In the genomic region with DNA sequence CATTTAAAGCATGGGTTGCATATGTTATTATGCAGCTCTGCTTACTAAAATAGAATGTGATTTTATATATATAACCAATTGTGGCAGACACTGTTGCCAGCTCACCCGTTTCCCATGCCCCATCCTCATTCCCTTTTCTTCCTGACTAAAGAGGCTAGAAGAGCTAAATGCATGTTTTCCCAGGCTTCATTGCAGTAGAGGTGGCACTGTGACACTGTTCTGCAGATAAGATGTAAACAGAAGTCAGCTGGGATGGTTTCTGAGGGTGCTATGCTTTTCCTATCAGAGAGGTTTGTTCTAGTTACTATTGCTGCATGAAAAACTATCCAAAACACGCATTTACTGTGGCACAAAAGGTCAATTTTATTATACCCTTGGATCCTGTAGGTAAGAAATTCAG, we compare ENCODE assay signal across 19 cellular contexts. TPM values are rescaled to one million over a fixed set of nuclear protein-coding genes. Genes with fewer than 3 reads are reported as not detected.
DNase-seq lines count a peak whose midpoint lies in the region; ATAC-seq and TF ChIP-seq lines count a peak whose summit lies in the region.
"Had no signal": no experiment of that assay in that cellular context is flagged by ENCODE, and none has a peak within 500 bp of the region (broad histone marks: within the 10 kb centered on the region; RNA-seq: fewer than 3 reads in every experiment).

No MANE protein-coding gene starts in this region.

- no peaks in the 10 kb centered on the region for H3K9me2 ChIP-seq in Karpas-422 (replicated peaks; ENCODE audit: insufficient read depth, low read length)

- no peak overlapping the region for H2AFZ ChIP-seq in DND-41 (ENCODE audit: low read depth, low read length)
- no peak overlapping the region for H2AFZ ChIP-seq in Karpas-422 (ENCODE audit: low read length)

- H3K27ac Mint-ChIP-seq in activated CD4-positive, alpha-beta T cell treated with anti-CD3 and anti-CD28 coated beads, Interleukin-2, amount 10 ng/mL, durations not matched to agents 24 days and 14 days: no peak overlapping the region
- H3K27ac Mint-ChIP-seq: HFFc6 had no signal

- H3K4me3 ChIP-seq in DND-41 (ENCODE audit: low read depth in 1 of 2, low read length in 2 of 2) (no peak overlapping the region), Karpas-422 (ENCODE audit: low read length) (no peak overlapping the region)
- H3K4me3 ChIP-seq: upper lobe of right lung had no signal

- no peak for DNase-seq in activated CD4-positive, alpha-beta T cell treated with anti-CD3 and anti-CD28 coated beads, Interleukin-2, amount 10 ng/mL, durations not matched to agents 24 days and 14 days
- no peak for DNase-seq in activated CD4-positive, alpha-beta T cell treated with anti-CD3 and anti-CD28 coated beads, Interleukin-2, amount 50 U/mL, for 1 hour
- DNase-seq in DND-41: no peak
- DNase-seq in occipital lobe (lab: John Stamatoyannopoulos, UW): peak; percentile 15
- no peak for DNase-seq in Karpas-422
- DNase-seq in kidney tubule cell (ENCODE audit: low spot score): no peak
- no peak for DNase-seq in A172 (ENCODE audit: low spot score)
- DNase-seq: activated naive CD4-positive, alpha-beta T cell treated with anti-CD3 and anti-CD28 coated beads, Interleukin-2, amount 50 U/mL, for 16 hours; HFFc6; KG1; kidney glomerular epithelial cell; NCI-H1694; NCI-H510A treated with DMSO at 0.1 percent for 48 hours; SW 1271; upper lobe of right lung had no signal

- no peak for TF ChIP-seq CTCF in DND-41 (IDR thresholded peaks at IDR 0.05; ENCODE audit: borderline replicate concordance, extremely low read depth, low read length, poor library complexity, severe bottlenecking)

- intact Hi-C loops in activated CD4-positive, alpha-beta T cell treated with anti-CD3 and anti-CD28 coated beads, Interleukin-2, amount 10 ng/mL, durations not matched to agents 24 days and 14 days (cut with micrococcal nuclease): no loop called here

- H3K4me1 ChIP-seq in DND-41 (ENCODE audit: insufficient read depth, low read length): peaks cover 46% of the 10 kb centered on the region
- H3K4me1 ChIP-seq in Karpas-422 (ENCODE audit: low read length): peaks cover 14% of the 10 kb centered on the region

- no peaks in the 10 kb centered on the region for H3K9me3 Mint-ChIP-seq in activated CD4-positive, alpha-beta T cell treated with anti-CD3 and anti-CD28 coated beads, Interleukin-2, amount 10 ng/mL, durations not matched to agents 24 days and 14 days
- H3K9me3 Mint-ChIP-seq: HFFc6 had no signal

- H3K4me2 ChIP-seq in DND-41 (ENCODE audit: insufficient read depth, low read length): peak overlapping the region; percentile 32; the same call in 1 of the 2 replicates
- no peak overlapping the region for H3K4me2 ChIP-seq in Karpas-422 (ENCODE audit: low read depth, low read length, poor library complexity, severe bottlenecking)

- H3K27ac ChIP-seq in DND-41 (ENCODE audit: low read length) (no peak overlapping the region), angular gyrus (ENCODE audit: low read depth, low read length) (peak overlapping the region; percentile 37), Karpas-422 (ENCODE audit: low read length) (no peak overlapping the region)
- H3K27ac ChIP-seq: upper lobe of right lung had no signal

- H3K79me2 ChIP-seq in DND-41 (ENCODE audit: insufficient read depth, low read length) (no peaks in the 10 kb centered on the region), Karpas-422 (ENCODE audit: low read length) (no peaks in the 10 kb centered on the region)

- no peak for ATAC-seq in DND-41 (ENCODE audit: insufficient read depth, low read depth)
- ATAC-seq: upper lobe of right lung had no signal

- no peaks in the 10 kb centered on the region for H3K9me3 ChIP-seq in DND-41 (ENCODE audit: insufficient read depth, low read length, severe bottlenecking)
- H3K9me3 ChIP-seq in Karpas-422 (ENCODE audit: low read length): no peaks in the 10 kb centered on the region
- H3K9me3 ChIP-seq: upper lobe of right lung had no signal

- H3K9ac ChIP-seq in DND-41 (ENCODE audit: low read depth, low read length) (no peak overlapping the region), Karpas-422 (ENCODE audit: low read length) (no peak overlapping the region)

- no peaks in the 10 kb centered on the region for H3K27me3 ChIP-seq in DND-41 (ENCODE audit: insufficient read depth, low read length, poor library complexity)
- no peaks in the 10 kb centered on the region for H3K27me3 ChIP-seq in Karpas-422 (ENCODE audit: low read length)
- H3K27me3 ChIP-seq: upper lobe of right lung had no signal

- H3K4me3 Mint-ChIP-seq in activated CD4-positive, alpha-beta T cell treated with anti-CD3 and anti-CD28 coated beads, Interleukin-2, amount 10 ng/mL, durations not matched to agents 24 days and 14 days: peak overlapping the region; percentile 68
- H3K4me3 Mint-ChIP-seq: HFFc6 had no signal

- H3K36me3 Mint-ChIP-seq in activated CD4-positive, alpha-beta T cell treated with anti-CD3 and anti-CD28 coated beads, Interleukin-2, amount 10 ng/mL, durations not matched to agents 24 days and 14 days (ENCODE audit: low read depth): peaks cover 3% of the 10 kb centered on the region

- H4K20me1 ChIP-seq in DND-41 (ENCODE audit: insufficient read depth, low read length) (0 out of 2 replicates have a peak, but pooled peaks cover 4% of the 10 kb centered on the region), Karpas-422 (ENCODE audit: insufficient read depth, low read depth, low read length) (no peaks in the 10 kb centered on the region)

- H3K4me1 Mint-ChIP-seq in activated CD4-positive, alpha-beta T cell treated with anti-CD3 and anti-CD28 coated beads, Interleukin-2, amount 10 ng/mL, durations not matched to agents 24 days and 14 days: peaks cover 40% of the 10 kb centered on the region

- peaks cover 22% of the 10 kb centered on the region for H3K27me3 Mint-ChIP-seq in activated CD4-positive, alpha-beta T cell treated with anti-CD3 and anti-CD28 coated beads, Interleukin-2, amount 10 ng/mL, durations not matched to agents 24 days and 14 days

- H3K36me3 ChIP-seq in DND-41 (ENCODE audit: insufficient read depth, low read length) (no peaks in the 10 kb centered on the region), Karpas-422 (ENCODE audit: insufficient read depth, low read length) (no peaks in the 10 kb centered on the region)
- H3K36me3 ChIP-seq: upper lobe of right lung had no signal

RNA-seq across cellular contexts. Expression of a gene that starts 5.7 kb away (rescaled TPM):
- total RNA-seq in activated CD4-positive, alpha-beta T cell treated with anti-CD3 and anti-CD28 coated beads, Interleukin-2, amount 10 ng/mL, durations not matched to agents 24 days and 14 days: 29.0 and 30.1 TPM in 2 replicates
- total RNA-seq in occipital lobe: 15.0 TPM
- 8.2 and 25.9 TPM in 2 replicates for total RNA-seq in Karpas-422 (2014; rRNA removed; shearing (Covaris generic); ENCODE audit: low replicate concordance)
- 7.2 and 8.1 TPM in 2 replicates for total RNA-seq in A172 (2014; rRNA removed; shearing (Covaris generic))

RNA-seq across cellular contexts. Expression of a gene that starts 36.5 kb away (rescaled TPM):
- total RNA-seq in activated CD4-positive, alpha-beta T cell treated with anti-CD3 and anti-CD28 coated beads, Interleukin-2, amount 10 ng/mL, durations not matched to agents 24 days and 14 days: not detected in 2 replicates
- 3.7 TPM for total RNA-seq in occipital lobe
- not detected in 2 replicates for total RNA-seq in Karpas-422 (2014; rRNA removed; shearing (Covaris generic); ENCODE audit: low replicate concordance)
- total RNA-seq in A172 (2014; rRNA removed; shearing (Covaris generic)): not detected in 2 replicates
- total RNA-seq: A673, epithelial cell of proximal tubule, renal cortical epithelial cell had no signal
